In genomic region chr5:175384724-175385552, GRCh38 we compare ENCODE assay signal across 19 cellular contexts. TPM values are rescaled to one million over a fixed set of nuclear protein-coding genes. Genes with fewer than 3 reads are reported as not detected.
DNase-seq lines count a peak whose midpoint lies in the region; FAIRE-seq and TF ChIP-seq lines count a peak whose summit lies in the region.
"Had no signal": no experiment of that assay in that cellular context is flagged by ENCODE, and none has a peak within 500 bp of the region (broad histone marks: within the 10 kb centered on the region; RNA-seq: fewer than 3 reads in every experiment).

No MANE protein-coding gene starts in this region.

- H3K36me3 Mint-ChIP-seq in astrocyte (ENCODE audit: low read depth, unreplicated experiment) (no peaks in the 10 kb centered on the region), Calu3 (ENCODE audit: insufficient read depth, unreplicated experiment) (no peaks in the 10 kb centered on the region)
- no peaks in the 10 kb centered on the region for H3K36me3 Mint-ChIP-seq in T-helper 2 cell treated with Interferon-gamma antibody and Interleukin-4, amounts not matched to agents 5 μg/mL and 100 μg/mL, for 36 hours (ENCODE audit: low read depth)
- H3K36me3 Mint-ChIP-seq: CD8-positive, alpha-beta memory T cell; IgD-negative memory B cell had no signal

- POLR2A ChIA-PET in AG04450 (lab: Yijun Ruan, JAX) (interaction anchor here (0.7 kb wide), 1 partner anchor 14 kb away, joined by 3 read pairs; no protein-coding TSS in a partner anchor), HEK293 (lab: Yijun Ruan, JAX) (no interaction called here)

- no peak overlapping the region for H3K9ac ChIP-seq in astrocyte (ENCODE audit: low read length)
- H3K9ac ChIP-seq: BLaER1 had no signal

- H3K27me3 Mint-ChIP-seq in astrocyte (ENCODE audit: low read depth, unreplicated experiment) (peaks cover 9% of the 10 kb centered on the region), Calu3 (ENCODE audit: unreplicated experiment) (no peaks in the 10 kb centered on the region)
- H3K27me3 Mint-ChIP-seq in T-helper 2 cell treated with Interferon-gamma antibody and Interleukin-4, amounts not matched to agents 5 μg/mL and 100 μg/mL, for 36 hours (ENCODE audit: low read depth), result peaks cover 13% of the 10 kb centered on the region

- H3K27me3 ChIP-seq in AG04450 (ENCODE audit: control insufficient read depth, insufficient read depth, low read length), result no peaks in the 10 kb centered on the region
- H3K27me3 ChIP-seq in astrocyte (ENCODE audit: insufficient read depth, low read length), result peaks cover 14% of the 10 kb centered on the region
- H3K27me3 ChIP-seq: BLaER1 had no signal

- no peaks in the 10 kb centered on the region for H3K79me2 ChIP-seq in astrocyte (ENCODE audit: insufficient read depth, low read length)

- H3K4me1 ChIP-seq in HEK293 (ENCODE audit: control insufficient read depth, insufficient read depth, low read length), result peaks cover 10% of the 10 kb centered on the region
- H3K4me1 ChIP-seq in astrocyte (ENCODE audit: insufficient read depth, low read length), result peaks cover 14% of the 10 kb centered on the region
- H3K4me1 ChIP-seq: HAP-1 had no signal

- CTCF ChIA-PET in AG04450 (lab: Charles Lee), result no interaction called here
- CTCF ChIA-PET in HEK293 (lab: Yijun Ruan, JAX), result interaction anchor here (0.8 to 1.1 kb wide), 2 partner anchors 253 to 1054 kb away, joined by 5 to 9 read pairs; no protein-coding TSS in a partner anchor
- CTCF ChIA-PET in Calu3 (lab: Charles Lee), result no interaction called here

- H3K4me3 ChIP-seq in AG04450 (ENCODE audit: low read depth, low read length) (no peak overlapping the region), HEK293 (ENCODE audit: low read depth, low read length) (no peak overlapping the region), astrocyte (ENCODE audit: insufficient read depth, low read depth, low read length) (no peak overlapping the region)
- H3K4me3 ChIP-seq: BLaER1, HAP-1, PC-9 had no signal

- intact Hi-C loops in Calu3 (cut with micrococcal nuclease; ENCODE audit: unreplicated experiment), result no loop called here

- DNase-seq in AG04450 (ENCODE audit: low read depth, low spot score) (peak; percentile 2), NCI-H69 (lab: John Stamatoyannopoulos, UW) (peak; percentile 4), astrocyte (ENCODE audit: low read depth) (no peak), NCI-H524 (lab: John Stamatoyannopoulos, UW) (no peak), Calu3 (no peak)
- no peak for DNase-seq in T-helper 2 cell treated with Interferon-gamma antibody and Interleukin-4, amounts not matched to agents 5 μg/mL and 100 μg/mL, for 36 hours (ENCODE audit: low spot score)
- DNase-seq: CD8-positive, alpha-beta memory T cell; NCI-H1694; NCI-H2171; NCI-H524 treated with DMSO at 0.1 percent for 48 hours had no signal

- H3K27ac Mint-ChIP-seq in astrocyte (ENCODE audit: unreplicated experiment), result no peak overlapping the region
- no peak overlapping the region for H3K27ac Mint-ChIP-seq in T-helper 2 cell treated with Interferon-gamma antibody and Interleukin-4, amounts not matched to agents 5 μg/mL and 100 μg/mL, for 36 hours
- no peak overlapping the region for H3K27ac Mint-ChIP-seq in Calu3 (ENCODE audit: unreplicated experiment)
- H3K27ac Mint-ChIP-seq: CD8-positive, alpha-beta memory T cell; IgD-negative memory B cell; T-helper 1 cell treated with Interleukin-12 subunit alpha and Interleukin-12 subunit beta and Interleukin-4 antibody, amounts not matched to agents 30 μg/mL and 1 μg/mL, for 36 hours had no signal

- no peaks in the 10 kb centered on the region for H3K36me3 ChIP-seq in HEK293 (ENCODE audit: control insufficient read depth in 2 of 2, insufficient read depth in 1 of 2, low read length in 2 of 2)
- H3K36me3 ChIP-seq in astrocyte (ENCODE audit: insufficient read depth, low read length), result no peaks in the 10 kb centered on the region
- H3K36me3 ChIP-seq: BLaER1, HAP-1 had no signal

- H3K9me3 ChIP-seq in AG04450 (ENCODE audit: control insufficient read depth, insufficient read depth, low read length) (no peaks in the 10 kb centered on the region), HEK293 (ENCODE audit: control insufficient read depth, insufficient read depth, low read depth, low read length) (no peaks in the 10 kb centered on the region), astrocyte (ENCODE audit: insufficient read depth, low read depth, low read length) (no peaks in the 10 kb centered on the region)
- H3K9me3 ChIP-seq: HAP-1 had no signal

- H3K4me2 ChIP-seq in astrocyte (ENCODE audit: low read length), result peak overlapping the region; percentile 18
- H3K4me2 ChIP-seq: BLaER1, PC-9 had no signal

- FAIRE-seq in astrocyte (lab: Jason Lieb, UNC), result no peak
- FAIRE-seq: GM12891 had no signal

- no peaks in the 10 kb centered on the region for H4K20me1 ChIP-seq in astrocyte (ENCODE audit: insufficient read depth, low read length)
- H4K20me1 ChIP-seq: BLaER1 had no signal

- no peak for TF ChIP-seq CTCF in AG04450 (IDR thresholded peaks at IDR 0.05; ENCODE audit: low read depth, low read length)
- no peak for TF ChIP-seq CTCF in HEK293 (tag by site-specific recombination; IDR thresholded peaks at IDR 0.05)
- no peak for TF ChIP-seq CTCF in astrocyte (IDR thresholded peaks at IDR 0.05; ENCODE audit: insufficient read depth, low read depth, low read length)
- TF ChIP-seq CTCF in Calu3 (IDR thresholded peaks at IDR 0.05; ENCODE audit: unreplicated experiment), result no peak

- no TSS peak for BruUV-seq in Calu3 (replicated peaks; lab: Mats Ljungman, UMichigan)

- H3K9me3 Mint-ChIP-seq in astrocyte (ENCODE audit: unreplicated experiment), result peaks cover 2% of the 10 kb centered on the region
- no peaks in the 10 kb centered on the region for H3K9me3 Mint-ChIP-seq in T-helper 2 cell treated with Interferon-gamma antibody and Interleukin-4, amounts not matched to agents 5 μg/mL and 100 μg/mL, for 36 hours
- H3K9me3 Mint-ChIP-seq in Calu3 (ENCODE audit: low read depth, unreplicated experiment), result peaks cover 5% of the 10 kb centered on the region
- H3K9me3 Mint-ChIP-seq: T-helper 1 cell treated with Interleukin-12 subunit alpha and Interleukin-12 subunit beta and Interleukin-4 antibody, amounts not matched to agents 30 μg/mL and 1 μg/mL, for 36 hours had no signal

- H2AFZ ChIP-seq in astrocyte (ENCODE audit: low read depth, low read length), result no peak overlapping the region
- H2AFZ ChIP-seq: PC-9 had no signal

- H3K27ac ChIP-seq in AG04450 (ENCODE audit: low read depth, low read length) (no peak overlapping the region), HEK293 (ENCODE audit: extremely low read depth, low read depth, low read length) (peak overlapping the region; percentile 46; the same call in 1 of the 2 replicates), astrocyte (ENCODE audit: low read depth, low read length) (no peak overlapping the region)
- H3K27ac ChIP-seq: BLaER1, PC-9 had no signal

- H3K4me3 Mint-ChIP-seq in astrocyte (ENCODE audit: unreplicated experiment), result no peak overlapping the region
- no peak overlapping the region for H3K4me3 Mint-ChIP-seq in T-helper 2 cell treated with Interferon-gamma antibody and Interleukin-4, amounts not matched to agents 5 μg/mL and 100 μg/mL, for 36 hours
- no peak overlapping the region for H3K4me3 Mint-ChIP-seq in Calu3 (ENCODE audit: low read depth, unreplicated experiment)
- H3K4me3 Mint-ChIP-seq: CD8-positive, alpha-beta memory T cell; IgD-negative memory B cell; T-helper 1 cell treated with Interleukin-12 subunit alpha and Interleukin-12 subunit beta and Interleukin-4 antibody, amounts not matched to agents 30 μg/mL and 1 μg/mL, for 36 hours had no signal

- H3K4me1 Mint-ChIP-seq in astrocyte (ENCODE audit: low read depth, unreplicated experiment) (no peaks in the 10 kb centered on the region), Calu3 (ENCODE audit: low read depth, unreplicated experiment) (no peaks in the 10 kb centered on the region)
- no peaks in the 10 kb centered on the region for H3K4me1 Mint-ChIP-seq in T-helper 2 cell treated with Interferon-gamma antibody and Interleukin-4, amounts not matched to agents 5 μg/mL and 100 μg/mL, for 36 hours (ENCODE audit: low read depth)
- H3K4me1 Mint-ChIP-seq: CD8-positive, alpha-beta memory T cell had no signal

TF ChIP-seq in HEK293, 187 proteins besides CTCF, POLR2A, EP300 and RAD21 (continues in another document):
- TF ChIP-seq ZBTB44 (tag by site-specific recombination; IDR thresholded peaks at IDR 0.05), result no peak
- TF ChIP-seq INSM2 (tag by site-specific recombination; IDR thresholded peaks at IDR 0.05), result peak; percentile 59; the same call in 1 of the 2 replicates
- TF ChIP-seq ZNF157 (tag by site-specific recombination; IDR thresholded peaks at IDR 0.05), result no peak

RNA-seq across cellular contexts. Expression of gene DRD1, which starts 59.0 kb away (rescaled TPM):
- 0.11 TPM in 2 replicates for polyA plus RNA-seq in AG04450 (2011; rRNA removed)
- 0.09 TPM in 2 replicates for polyA minus RNA-seq in AG04450 (2011; rRNA and poly(A)+ RNA removed)
- total RNA-seq in astrocyte, result 0.14 and 0.23 TPM in 2 replicates
- total RNA-seq in Calu3 (2022), result not detected in 2 replicates
- total RNA-seq: CD8-positive, alpha-beta memory T cell; G401; HT-29; PC-9 had no signal
- polyA plus RNA-seq: CD8-positive, alpha-beta memory T cell; IgD-negative memory B cell had no signal

Comparison
In these comparisons a context has a peak if more than half of its experiments do, and no peak if none do; other contexts are left out.
1. DNase-seq: peak in AG04450 (single experiment) and NCI-H69 (single experiment); none in astrocyte (single experiment), NCI-H524 (0 of 2), T-helper 2 cell treated with Interferon-gamma antibody and Interleukin-4, amounts not matched to agents 5 μg/mL and 100 μg/mL, for 36 hours (single experiment) and Calu3 (single experiment).